In genomic region chr11:111448420-111448819, GRCh38 we compare ENCODE assay signal across 21 cellular contexts.
DNase-seq lines count a peak whose midpoint lies in the region; ATAC-seq and TF ChIP-seq lines count a peak whose summit lies in the region.
"Had no signal": no experiment of that assay in that cellular context is flagged by ENCODE, and none has a peak within 500 bp of the region (broad histone marks: within the 10 kb centered on the region; RNA-seq: fewer than 3 reads in every experiment).

No MANE protein-coding gene starts in this region.

- TF ChIP-seq CTCF in SK-N-SH (IDR thresholded peaks at IDR 0.05) = no peak
- no peak for TF ChIP-seq CTCF in VCaP (conservative IDR thresholded peaks at IDR 0.05)
- TF ChIP-seq CTCF in endodermal cell (conservative IDR thresholded peaks at IDR 0.05) = peak; percentile 47
- no peak for TF ChIP-seq CTCF in psoas muscle (IDR thresholded peaks at IDR 0.05)

- H4K20me1 ChIP-seq in SK-N-SH (ENCODE audit: insufficient read depth) = no peaks in the 10 kb centered on the region

- H3K9ac ChIP-seq in SK-N-SH (no peak overlapping the region), endodermal cell (ENCODE audit: extremely low read depth, low read length, poor library complexity, severe bottlenecking) (no peak overlapping the region)
- H3K9ac ChIP-seq: BLaER1 treated with 17β-estradiol and CSF1 and Interleukin-3, amounts not matched to agents 10 nM and 100 nM had no signal

- no peaks in the 10 kb centered on the region for H3K9me3 Mint-ChIP-seq in endodermal cell
- peaks cover 0 to 5% (median 0%) of the 10 kb centered on the region in 11 donors for H3K9me3 Mint-ChIP-seq in naive thymus-derived CD4-positive, alpha-beta T cell
- H3K9me3 Mint-ChIP-seq: CD4-positive, alpha-beta T cell had no signal

- H3K27me3 ChIP-seq in SK-N-SH (ENCODE audit: insufficient read depth) = no peaks in the 10 kb centered on the region
- H3K27me3 ChIP-seq in endodermal cell (ENCODE audit: control insufficient read depth, insufficient read depth, low read length, poor library complexity, severe bottlenecking) = no peaks in the 10 kb centered on the region
- no peaks in the 10 kb centered on the region for H3K27me3 ChIP-seq in psoas muscle (ENCODE audit: insufficient read depth in 3 of 3, low read length in 2 of 3)
- no peaks in the 10 kb centered on the region for H3K27me3 ChIP-seq in naive thymus-derived CD4-positive, alpha-beta T cell (ENCODE audit: control insufficient read depth in 2 of 2, insufficient read depth in 2 of 2, low read length in 2 of 2)
- H3K27me3 ChIP-seq: SJCRH30 had no signal

- H2AFZ ChIP-seq in SK-N-SH (ENCODE audit: low read depth) = no peak overlapping the region
- H2AFZ ChIP-seq: PC-9 had no signal

- CTCF ChIA-PET in SK-N-SH (lab: Yijun Ruan, JAX) = interaction anchor here (3.2 to 5.6 kb wide), 3 partner anchors 8 to 166 kb away, joined by 26 to 147 read pairs (median 41); no protein-coding TSS in a partner anchor
- CTCF ChIA-PET in naive thymus-derived CD4-positive, alpha-beta T cell (lab: Charles Lee) = interaction anchor here (3.4 kb wide), 1 partner anchor 166 kb away, joined by 39 read pairs; no protein-coding TSS in a partner anchor

- H3K36me3 Mint-ChIP-seq in endodermal cell (ENCODE audit: low read depth) = no peaks in the 10 kb centered on the region
- H3K36me3 Mint-ChIP-seq in naive thymus-derived CD4-positive, alpha-beta T cell = no peaks in the 10 kb centered on the region

- H3K27ac ChIP-seq in SK-N-SH (ENCODE audit: low read depth in 2 of 2, low read length in 1 of 2) (no peak overlapping the region), VCaP (peak overlapping the region; percentile 9; the same call in 1 of the 2 replicates), endodermal cell (ENCODE audit: low read depth, low read length) (no peak overlapping the region), psoas muscle (no peak overlapping the region)
- no peak overlapping the region for H3K27ac ChIP-seq in naive thymus-derived CD4-positive, alpha-beta T cell (ENCODE audit: low read depth, low read length)
- H3K27ac ChIP-seq: BLaER1 treated with 17β-estradiol and CSF1 and Interleukin-3, amounts not matched to agents 10 nM and 100 nM; HL-60; PC-9; SJCRH30 had no signal

- TF ChIP-seq EP300 in SK-N-SH (IDR thresholded peaks at IDR 0.05; ENCODE audit: borderline replicate concordance in 1 of 2, low read depth in 1 of 2, low read length in 1 of 2) = no peak

- H3K4me1 ChIP-seq in SK-N-SH (ENCODE audit: control insufficient read depth in 1 of 2, insufficient read depth in 2 of 2, low read depth in 1 of 2, low read length in 1 of 2) = peaks cover 0 to 10% of the 10 kb centered on the region in 2 experiments; a peak in 2 of 4 replicates
- H3K4me1 ChIP-seq in endodermal cell (ENCODE audit: control insufficient read depth, insufficient read depth, low read length) = no peaks in the 10 kb centered on the region
- H3K4me1 ChIP-seq in psoas muscle = peaks cover 19% of the 10 kb centered on the region
- peaks cover 7 to 13% of the 10 kb centered on the region in 2 donors for H3K4me1 ChIP-seq in naive thymus-derived CD4-positive, alpha-beta T cell (ENCODE audit: control insufficient read depth in 2 of 2, insufficient read depth in 2 of 2, low read length in 2 of 2)
- H3K4me1 ChIP-seq: SJCRH30 had no signal

- peak; percentile 6 for DNase-seq in SK-N-SH
- peak; percentile 42 for DNase-seq in endodermal cell
- no peak for DNase-seq in psoas muscle
- no peak for DNase-seq in naive thymus-derived CD4-positive, alpha-beta T cell
- no peak for DNase-seq in cerebellar cortex (ENCODE audit: low spot score)
- DNase-seq: CD4-positive, alpha-beta T cell; GOT3; HCEC 1CT; NCI-H1048; NCI-H1417; NCI-H1694; NCI-H2029 treated with DMSO at 0.1 percent for 48 hours; NCI-H526 treated with DMSO at 0.1 percent for 48 hours; PC-9; SJCRH30 had no signal

- no peaks in the 10 kb centered on the region for H3K4me1 Mint-ChIP-seq in endodermal cell
- peaks cover 15 to 21% (median 17%) of the 10 kb centered on the region in 7 donors for H3K4me1 Mint-ChIP-seq in naive thymus-derived CD4-positive, alpha-beta T cell

- POLR2A ChIA-PET in SK-N-SH (lab: Yijun Ruan, JAX) = no interaction called here
- POLR2A ChIA-PET in naive thymus-derived CD4-positive, alpha-beta T cell (lab: Charles Lee) = no interaction called here

- H3K9me3 ChIP-seq in SK-N-SH = no peaks in the 10 kb centered on the region
- no peaks in the 10 kb centered on the region for H3K9me3 ChIP-seq in endodermal cell (ENCODE audit: control insufficient read depth, low read length)
- H3K9me3 ChIP-seq in psoas muscle = no peaks in the 10 kb centered on the region
- no peaks in the 10 kb centered on the region for H3K9me3 ChIP-seq in naive thymus-derived CD4-positive, alpha-beta T cell (ENCODE audit: control insufficient read depth in 2 of 3, low read length in 3 of 3)
- H3K9me3 ChIP-seq: BLaER1 treated with 17β-estradiol and CSF1 and Interleukin-3, amounts not matched to agents 10 nM and 100 nM; SJCRH30 had no signal

- whole genome bisulfite sequencing in SK-N-SH (ENCODE audit: low lambda C conversion rate) = 78% methylated on average over 6 of the region's 8 CpGs
- 86 to 89% methylated on average over 4 to 8 of the region's 8 CpGs for WGBS in endodermal cell (ENCODE audit: insufficient coverage in 1 of 2, insufficient read length in 1 of 2), 2 experiments
- 26 to 33% (median 32%) methylated on average over 8 of the region's 8 CpGs for WGBS in psoas muscle, 3 donors

- no peaks in the 10 kb centered on the region for H3K79me2 ChIP-seq in SK-N-SH (ENCODE audit: insufficient read depth)

- no peak overlapping the region for H3K4me2 ChIP-seq in SK-N-SH
- H3K4me2 ChIP-seq: PC-9 had no signal

- peaks cover 24% of the 10 kb centered on the region for H3K27me3 Mint-ChIP-seq in endodermal cell (ENCODE audit: insufficient read depth)
- peaks cover 0 to 2% (median 0%) of the 10 kb centered on the region in 5 donors for H3K27me3 Mint-ChIP-seq in naive thymus-derived CD4-positive, alpha-beta T cell
- H3K27me3 Mint-ChIP-seq: CD4-positive, alpha-beta T cell had no signal

- no peaks in the 10 kb centered on the region for H3F3A ChIP-seq in SK-N-SH (replicated peaks; ENCODE audit: insufficient read depth)

- H3K36me3 ChIP-seq in SK-N-SH (replicated peaks in 1 of 2; ENCODE audit: control insufficient read depth in 1 of 2, insufficient read depth in 2 of 2, low read length in 1 of 2) = no peaks in the 10 kb centered on the region
- no peaks in the 10 kb centered on the region for H3K36me3 ChIP-seq in endodermal cell (ENCODE audit: control insufficient read depth, insufficient read depth, low read length)
- no peaks in the 10 kb centered on the region for H3K36me3 ChIP-seq in psoas muscle (ENCODE audit: insufficient read depth in 1 of 2, low read depth in 1 of 2)
- H3K36me3 ChIP-seq in naive thymus-derived CD4-positive, alpha-beta T cell (ENCODE audit: control insufficient read depth in 2 of 3, insufficient read depth in 3 of 3, low read length in 3 of 3) = no peaks in the 10 kb centered on the region
- H3K36me3 ChIP-seq: BLaER1 treated with 17β-estradiol and CSF1 and Interleukin-3, amounts not matched to agents 10 nM and 100 nM; SJCRH30 had no signal

- H3K4me3 Mint-ChIP-seq in endodermal cell = no peak overlapping the region
- no peak overlapping the region for H3K4me3 Mint-ChIP-seq in naive thymus-derived CD4-positive, alpha-beta T cell
- H3K4me3 Mint-ChIP-seq: CD4-positive, alpha-beta T cell had no signal

- H3K9me2 ChIP-seq in SK-N-SH = no peaks in the 10 kb centered on the region

- H3K4me3 ChIP-seq in SK-N-SH (ENCODE audit: low read depth in 2 of 2, low read length in 1 of 2) (no peak overlapping the region), endodermal cell (ENCODE audit: low read length) (no peak overlapping the region), psoas muscle (no peak overlapping the region)
- no peak overlapping the region for H3K4me3 ChIP-seq in naive thymus-derived CD4-positive, alpha-beta T cell (ENCODE audit: low read length)
- H3K4me3 ChIP-seq: BLaER1 treated with 17β-estradiol and CSF1 and Interleukin-3, amounts not matched to agents 10 nM and 100 nM; PC-9; SJCRH30 had no signal

- no peak for TF ChIP-seq RAD21 in SK-N-SH (IDR thresholded peaks at IDR 0.05; ENCODE audit: low read length)

- no peak overlapping the region for H3K27ac Mint-ChIP-seq in endodermal cell
- peak overlapping the region in 1 of 9 donors; percentile 16 for H3K27ac Mint-ChIP-seq in naive thymus-derived CD4-positive, alpha-beta T cell
- H3K27ac Mint-ChIP-seq: CD4-positive, alpha-beta T cell had no signal

- intact Hi-C loops in psoas muscle (cut with DNase I) = no loop called here
- intact Hi-C loops in naive thymus-derived CD4-positive, alpha-beta T cell (cut with micrococcal nuclease) = loop anchor here (5.0 kb wide), 2 partner anchors 1001 to 1016 kb away; no protein-coding TSS in a partner anchor

- ATAC-seq in SK-N-SH treated with all-trans-retinoic acid at 6 μM for 48 hours (no peak), psoas muscle (peak in 3 of 4 donors; percentile 21 to 61 (median 54)), HG02970 (IDR thresholded peaks at IDR 0.05; ENCODE audit: low FRiP score, unreplicated experiment) (no peak)
- ATAC-seq in naive thymus-derived CD4-positive, alpha-beta T cell = no peak
- ATAC-seq: Right ventricle myocardium inferior had no signal

TF ChIP-seq in SK-N-SH, 30 proteins besides CTCF, POLR2A, EP300 and RAD21 (continues in another document):
- no peak for TF ChIP-seq ELF1 (IDR thresholded peaks at IDR 0.05)
- no peak for TF ChIP-seq POLR2AphosphoS5 (IDR thresholded peaks at IDR 0.05; ENCODE audit: low read depth, low read length)
- no peak for TF ChIP-seq PBX3 (IDR thresholded peaks at IDR 0.05)

TF ChIP-seq in SK-N-SH treated with all-trans-retinoic acid at 6 μM for 48 hours, 23 proteins besides CTCF, POLR2A, EP300 and RAD21 (continues in another document):
- TF ChIP-seq ARNTL (CRISPR knock-in tag; IDR thresholded peaks at IDR 0.05; ENCODE audit: borderline replicate concordance, low read depth) (no peak), TCF4 (CRISPR knock-in tag; IDR thresholded peaks at IDR 0.05; ENCODE audit: borderline replicate concordance) (no peak)

Comparison
In these comparisons a context has a peak if more than half of its experiments do, and no peak if none do; other contexts are left out.
1. DNase-seq: peak in SK-N-SH (single experiment) and endodermal cell (single experiment); none in psoas muscle (0 of 2), naive thymus-derived CD4-positive, alpha-beta T cell (0 of 9) and cerebellar cortex (single experiment).
2. ATAC-seq: peak in psoas muscle (3 of 4); none in SK-N-SH treated with all-trans-retinoic acid at 6 μM for 48 hours (single experiment), naive thymus-derived CD4-positive, alpha-beta T cell (single experiment) and HG02970 (single experiment).
3. intact Hi-C loops: an anchor here in naive thymus-derived CD4-positive, alpha-beta T cell (5.0 kb wide); none called in psoas muscle.